ENCODE assay signal across 15 cellular contexts in the genomic region with DNA sequence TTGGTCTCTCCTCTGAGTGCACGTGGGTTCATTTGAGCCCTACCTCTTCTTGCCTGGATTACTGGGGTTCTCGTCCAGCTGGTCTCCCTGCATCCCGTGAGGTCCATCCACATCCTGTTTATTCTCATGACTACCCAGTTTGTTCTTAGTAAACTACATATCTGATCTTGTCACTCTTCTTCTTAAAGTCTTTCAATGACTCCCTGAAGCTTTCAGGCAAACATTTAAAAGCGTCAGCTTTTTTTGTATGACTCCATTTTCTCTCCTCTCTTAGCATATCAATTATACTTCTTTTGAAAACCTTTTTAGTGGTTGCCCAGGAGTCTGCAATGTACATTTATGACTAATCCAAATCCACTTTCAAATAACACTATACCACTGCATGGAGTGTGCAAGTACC. TPM values are rescaled to one million over a fixed set of nuclear protein-coding genes. Genes with fewer than 3 reads are reported as not detected.
DNase-seq lines count a peak whose midpoint lies in the region; ATAC-seq and TF ChIP-seq lines count a peak whose summit lies in the region.
"Had no signal": no experiment of that assay in that cellular context is flagged by ENCODE, and none has a peak within 500 bp of the region (broad histone marks: within the 10 kb centered on the region; RNA-seq: fewer than 3 reads in every experiment).

No MANE protein-coding gene starts in this region.

- no peak for TF ChIP-seq POLR2A in heart left ventricle (IDR thresholded peaks at IDR 0.05)

- peaks cover 6% of the 10 kb centered on the region; the same call in 1 of the 2 replicates for H3K4me1 ChIP-seq in H9 (ENCODE audit: insufficient read depth, low read length)
- peaks cover 0 to 22% (median 8%) of the 10 kb centered on the region in 12 donors for H3K4me1 ChIP-seq in heart left ventricle

- no peak overlapping the region for H3K18ac ChIP-seq in H9 (ENCODE audit: insufficient read length, low read depth, low read length)

- H3K27me3 ChIP-seq in H9 (ENCODE audit: insufficient read depth, low read length) (no peaks in the 10 kb centered on the region), heart left ventricle (no peaks in the 10 kb centered on the region)
- H3K27me3 ChIP-seq: BLaER1 had no signal

- peak overlapping the region; percentile 2 for H3K27ac Mint-ChIP-seq in activated CD4-positive, alpha-beta T cell treated with anti-CD3 and anti-CD28 coated beads, Interleukin-2, amount 10 ng/mL, durations not matched to agents 24 days and 14 days
- peak overlapping the region in 2 of 3 experiments; percentile 2 to 59; a peak in 3 of 7 replicates for H3K27ac Mint-ChIP-seq in H9
- H3K27ac Mint-ChIP-seq in activated T-helper 17 cell treated with anti-CD3 and anti-CD28 coated beads, Interleukin-2, amount 50 U/mL, for 72 hours = peak overlapping the region; percentile 74
- H3K27ac Mint-ChIP-seq in nephron progenitor cell = peak overlapping the region; percentile 10

- no peak overlapping the region for H3K14ac ChIP-seq in H9 (ENCODE audit: insufficient read depth, low read length)

- H3K4me1 Mint-ChIP-seq in activated CD4-positive, alpha-beta T cell treated with anti-CD3 and anti-CD28 coated beads, Interleukin-2, amount 10 ng/mL, durations not matched to agents 24 days and 14 days = peaks cover 23% of the 10 kb centered on the region
- peaks cover 27 to 34% of the 10 kb centered on the region in 2 experiments for H3K4me1 Mint-ChIP-seq in H9
- peaks cover 23% of the 10 kb centered on the region for H3K4me1 Mint-ChIP-seq in activated T-helper 17 cell treated with anti-CD3 and anti-CD28 coated beads, Interleukin-2, amount 50 U/mL, for 72 hours
- peaks cover 52% of the 10 kb centered on the region for H3K4me1 Mint-ChIP-seq in nephron progenitor cell

- no peaks in the 10 kb centered on the region for H3K27me3 Mint-ChIP-seq in activated CD4-positive, alpha-beta T cell treated with anti-CD3 and anti-CD28 coated beads, Interleukin-2, amount 10 ng/mL, durations not matched to agents 24 days and 14 days
- H3K27me3 Mint-ChIP-seq in H9 (ENCODE audit: low read depth) = no peaks in the 10 kb centered on the region
- no peaks in the 10 kb centered on the region for H3K27me3 Mint-ChIP-seq in activated T-helper 17 cell treated with anti-CD3 and anti-CD28 coated beads, Interleukin-2, amount 50 U/mL, for 72 hours
- no peaks in the 10 kb centered on the region for H3K27me3 Mint-ChIP-seq in nephron progenitor cell (ENCODE audit: low read depth, poor library complexity)

- 0 out of 2 replicates have a peak, but pooled peaks cover 1% of the 10 kb centered on the region for H3K79me2 ChIP-seq in H9 (ENCODE audit: insufficient read depth, low read length)

- no peak overlapping the region for H4K91ac ChIP-seq in H9 (ENCODE audit: insufficient read length, low read depth, low read length)

- peaks cover 41% of the 10 kb centered on the region for H3K36me3 Mint-ChIP-seq in activated CD4-positive, alpha-beta T cell treated with anti-CD3 and anti-CD28 coated beads, Interleukin-2, amount 10 ng/mL, durations not matched to agents 24 days and 14 days (ENCODE audit: low read depth)
- peaks cover 23 to 59% (median 42%) of the 10 kb centered on the region in 3 experiments; a peak in 6 of 7 replicates for H3K36me3 Mint-ChIP-seq in H9 (ENCODE audit: insufficient read depth in 1 of 3, low read depth in 3 of 3)
- peaks cover 67% of the 10 kb centered on the region for H3K36me3 Mint-ChIP-seq in activated T-helper 17 cell treated with anti-CD3 and anti-CD28 coated beads, Interleukin-2, amount 50 U/mL, for 72 hours (ENCODE audit: low read depth)
- H3K36me3 Mint-ChIP-seq in nephron progenitor cell (ENCODE audit: low read depth) = peaks cover 46% of the 10 kb centered on the region

- no CpG with 5 or more reads among the region's 4 CpGs for WGBS in H9 (ENCODE audit: extremely low coverage, insufficient read length, low lambda C conversion rate)
- WGBS in heart left ventricle, 4 donors = 75 to 80% (median 79%) methylated on average over 4 of the region's 4 CpGs

- no peak overlapping the region for H3K56ac ChIP-seq in H9 (ENCODE audit: insufficient read length, low read depth, low read length)

- intact Hi-C loops in activated CD4-positive, alpha-beta T cell treated with anti-CD3 and anti-CD28 coated beads, Interleukin-2, amount 10 ng/mL, durations not matched to agents 24 days and 14 days (cut with micrococcal nuclease) = no loop called here
- intact Hi-C loops in heart left ventricle (cut with DNase I) = loop anchor here in 4 of 10 donors (10.0 kb wide), 2 partner anchors 343 to 523 kb away; partner anchors contain the start of gene RPEL1 (in 2 of the 4)

- H3K23me2 ChIP-seq in H9 (ENCODE audit: insufficient read length, low read depth, low read length, poor library complexity, severe bottlenecking) = no peaks in the 10 kb centered on the region

- peaks cover 4% of the 10 kb centered on the region for H3K79me1 ChIP-seq in H9 (ENCODE audit: insufficient read depth, low read depth, low read length, poor library complexity, severe bottlenecking)

- no peaks in the 10 kb centered on the region for H3K9me3 Mint-ChIP-seq in activated CD4-positive, alpha-beta T cell treated with anti-CD3 and anti-CD28 coated beads, Interleukin-2, amount 10 ng/mL, durations not matched to agents 24 days and 14 days
- H3K9me3 Mint-ChIP-seq in H9 (peaks cover 0 to 5% of the 10 kb centered on the region in 2 experiments; a peak in 2 of 5 replicates), nephron progenitor cell (peaks cover 12% of the 10 kb centered on the region)
- no peaks in the 10 kb centered on the region for H3K9me3 Mint-ChIP-seq in activated T-helper 17 cell treated with anti-CD3 and anti-CD28 coated beads, Interleukin-2, amount 50 U/mL, for 72 hours

- no peak overlapping the region for H2BK20ac ChIP-seq in H9 (ENCODE audit: low read depth, low read length, poor library complexity, severe bottlenecking)

- no peak overlapping the region for H3T11ph ChIP-seq in H9 (ENCODE audit: low read length)

- H3K4me2 ChIP-seq in H9 (ENCODE audit: insufficient read depth, insufficient read length, low read length) = no peak overlapping the region
- H3K4me2 ChIP-seq: BLaER1 had no signal

- H4K20me1 ChIP-seq in H9 (ENCODE audit: control insufficient read depth, insufficient read depth, insufficient read length) = no peaks in the 10 kb centered on the region

- no peaks in the 10 kb centered on the region for H3K9me3 ChIP-seq in H9 (ENCODE audit: control insufficient read depth, low read depth, low read length)
- peaks cover 0 to 2% (median 0%) of the 10 kb centered on the region in 12 donors for H3K9me3 ChIP-seq in heart left ventricle

- no peak overlapping the region for H3K4me3 Mint-ChIP-seq in activated CD4-positive, alpha-beta T cell treated with anti-CD3 and anti-CD28 coated beads, Interleukin-2, amount 10 ng/mL, durations not matched to agents 24 days and 14 days
- H3K4me3 Mint-ChIP-seq in H9 (no peak overlapping the region), nephron progenitor cell (no peak overlapping the region)
- peak overlapping the region; percentile 52 for H3K4me3 Mint-ChIP-seq in activated T-helper 17 cell treated with anti-CD3 and anti-CD28 coated beads, Interleukin-2, amount 50 U/mL, for 72 hours

- H2AK5ac ChIP-seq in H9 (ENCODE audit: insufficient read length, low read length) = no peak overlapping the region

- TF ChIP-seq CTCF in H9 (conservative IDR thresholded peaks at IDR 0.05) = no peak
- TF ChIP-seq CTCF in nephron progenitor cell (IDR thresholded peaks at IDR 0.05) = no peak
- no peak for TF ChIP-seq CTCF in heart left ventricle (IDR thresholded peaks at IDR 0.05)

- no peak overlapping the region for H3K4ac ChIP-seq in H9 (ENCODE audit: low read depth, low read length)

- no peak overlapping the region for H2AFZ ChIP-seq in H9 (ENCODE audit: low read length)

- ATAC-seq in activated T-helper 17 cell treated with anti-CD3 and anti-CD28 coated beads, Interleukin-2, amount 50 U/mL, for 72 hours (replicated peaks) = peak; percentile 89
- ATAC-seq in heart left ventricle = no peak
- no peak for ATAC-seq in GM21825 (IDR thresholded peaks at IDR 0.05; ENCODE audit: unreplicated experiment)

- H2BK120ac ChIP-seq in H9 (ENCODE audit: low read depth, low read length, poor library complexity, severe bottlenecking) = no peak overlapping the region

- H3K36me3 ChIP-seq in heart left ventricle = peaks cover 0 to 2% (median 0%) of the 10 kb centered on the region in 9 donors

- no peak overlapping the region for H3K23ac ChIP-seq in H9 (ENCODE audit: insufficient read length, low read depth, low read length)

- no peak overlapping the region for H2BK15ac ChIP-seq in H9 (ENCODE audit: low read depth, low read length)

- H4K8ac ChIP-seq in H9 (replicated peaks; ENCODE audit: insufficient read length, low read depth, low read length) = no peak overlapping the region

- DNase-seq in activated CD4-positive, alpha-beta T cell treated with anti-CD3 and anti-CD28 coated beads, Interleukin-2, amount 10 ng/mL, durations not matched to agents 24 days and 14 days = no peak
- DNase-seq in activated CD4-positive, alpha-beta T cell treated with anti-CD3 and anti-CD28 coated beads, Interleukin-2, amount 50 U/mL, for 1 hour = no peak
- DNase-seq in H9 (no peak), nephron progenitor cell (no peak), NCI-H2196 (lab: John Stamatoyannopoulos, UW; ENCODE audit: unreplicated experiment) (no peak), heart left ventricle (no peak)
- DNase-seq: 8988T, DMS 273 treated with DMSO at 0.1 percent for 48 hours, NCI-H1436 treated with DMSO at 0.1 percent for 48 hours, NCI-H2081, NCI-H524, SIG-M5 had no signal

- no peak overlapping the region for H3K9ac ChIP-seq in H9 (ENCODE audit: extremely low read depth, insufficient read length, low read length)
- H3K9ac ChIP-seq: BLaER1 had no signal

- H2BK12ac ChIP-seq in H9 (ENCODE audit: insufficient read length, low read depth, low read length) = no peak overlapping the region

- H3K4me3 ChIP-seq in heart left ventricle = no peak overlapping the region
- H3K4me3 ChIP-seq: BLaER1 had no signal

- H3K27ac ChIP-seq in H9 (ENCODE audit: insufficient read length, low read depth, low read length) = no peak overlapping the region
- no peak overlapping the region for H3K27ac ChIP-seq in heart left ventricle
- H3K27ac ChIP-seq: BLaER1 had no signal

- no peak overlapping the region for H2BK5ac ChIP-seq in H9 (ENCODE audit: insufficient read length, low read length)

- H4K5ac ChIP-seq in H9 (ENCODE audit: insufficient read length, low read depth, low read length) = no peak overlapping the region

RNA-seq across cellular contexts. Expression of gene SFXN2, which starts 7.5 kb away (rescaled TPM):
- total RNA-seq in activated CD4-positive, alpha-beta T cell treated with anti-CD3 and anti-CD28 coated beads, Interleukin-2, amount 10 ng/mL, durations not matched to agents 24 days and 14 days = 38.7 TPM in 2 replicates
- total RNA-seq in H9 (2021) (32.7 and 34.7 TPM in 2 replicates), heart left ventricle (1 to 10 TPM in 7 of 9 donors, under 1 TPM in 2; 0.50 to 7.2 (median 2.4) TPM)
- total RNA-seq in activated T-helper 17 cell treated with anti-CD3 and anti-CD28 coated beads, Interleukin-2, amount 50 U/mL, for 72 hours = 10 to 100 TPM; 18.0 to 28.0 TPM
- polyA plus RNA-seq in heart left ventricle = 1 to 10 TPM; 1.8 to 5.9 TPM

RNA-seq across cellular contexts. Expression of gene ARL3, which starts 7.8 kb away (rescaled TPM):
- total RNA-seq in activated CD4-positive, alpha-beta T cell treated with anti-CD3 and anti-CD28 coated beads, Interleukin-2, amount 10 ng/mL, durations not matched to agents 24 days and 14 days = 6.3 and 6.4 TPM in 2 replicates
- total RNA-seq in H9 (2021) (16.5 and 16.9 TPM in 2 replicates), heart left ventricle (10 to 100 TPM in 7 of 9 donors, 1 to 10 TPM in 2; 5.8 to 17.0 (median 12.6) TPM)
- 10 to 100 TPM; 14.3 to 14.7 TPM for total RNA-seq in activated T-helper 17 cell treated with anti-CD3 and anti-CD28 coated beads, Interleukin-2, amount 50 U/mL, for 72 hours
- 10 to 100 TPM in 1 of 2 donors, 1 to 10 TPM in 1; 9.0 to 19.3 TPM for polyA plus RNA-seq in heart left ventricle

RNA-seq across cellular contexts. Expression of gene WBP1L, which starts 21.8 kb away (rescaled TPM):
- total RNA-seq in activated CD4-positive, alpha-beta T cell treated with anti-CD3 and anti-CD28 coated beads, Interleukin-2, amount 10 ng/mL, durations not matched to agents 24 days and 14 days = 15.6 and 15.8 TPM in 2 replicates
- total RNA-seq in H9 (2021) = 23.8 and 24.5 TPM in 2 replicates
- total RNA-seq in activated T-helper 17 cell treated with anti-CD3 and anti-CD28 coated beads, Interleukin-2, amount 50 U/mL, for 72 hours = 10 to 100 TPM; 18.4 to 24.8 TPM
- 10 to 100 TPM; 18.5 to 75.1 (median 27.6) TPM for total RNA-seq in heart left ventricle
- 10 to 100 TPM; 10.7 to 28.5 TPM for polyA plus RNA-seq in heart left ventricle

Comparison
In these comparisons a context has a peak if more than half of its experiments do, and no peak if none do; other contexts are left out.
1. H3K27ac Mint-ChIP-seq: peak in every context shown above with its lines; median percentile 74 in activated T-helper 17 cell treated with anti-CD3 and anti-CD28 coated beads, Interleukin-2, amount 50 U/mL, for 72 hours; 30 in H9; 10 in nephron progenitor cell; 2 in activated CD4-positive, alpha-beta T cell treated with anti-CD3 and anti-CD28 coated beads, Interleukin-2, amount 10 ng/mL, durations not matched to agents 24 days and 14 days.